Comparison of ENCODE assay signal across 21 cellular contexts in genomic region chr5:87389635-87390034, GRCh38. TPM values are rescaled to one million over a fixed set of nuclear protein-coding genes. Genes with fewer than 3 reads are reported as not detected.
A peak's percentile ranks its signal among the peaks of the same experiment; 100 is the strongest.
DNase-seq lines count a peak whose midpoint lies in the region; ATAC-seq and TF ChIP-seq lines count a peak whose summit lies in the region.
"Had no signal": no experiment of that assay in that cellular context is flagged by ENCODE, and none has a peak within 500 bp of the region (broad histone marks: within the 10 kb centered on the region; RNA-seq: fewer than 3 reads in every experiment).

No MANE protein-coding gene starts in this region.

- H3F3A ChIP-seq in MM.1S (ENCODE audit: insufficient read depth, low read length): peaks cover 19% of the 10 kb centered on the region

- H3K4me3 ChIP-seq in MM.1S (ENCODE audit: low read length): no peak overlapping the region
- H3K4me3 ChIP-seq in Caco-2 (ENCODE audit: low read depth, low read length): no peak overlapping the region
- H3K4me3 ChIP-seq: MG63, tibial nerve had no signal

- peak; percentile 34 for ATAC-seq in left lobe of liver
- ATAC-seq in CD4-positive, alpha-beta T cell (ENCODE audit: poor library complexity): no peak

- H3K27me3 ChIP-seq in MM.1S (replicated peaks; ENCODE audit: insufficient read depth, low read length): no peaks in the 10 kb centered on the region
- no peaks in the 10 kb centered on the region for H3K27me3 ChIP-seq in Caco-2 (replicated peaks; ENCODE audit: control insufficient read depth, insufficient read depth, low read length)
- no peaks in the 10 kb centered on the region for H3K27me3 ChIP-seq in CD4-positive, alpha-beta T cell (ENCODE audit: control insufficient read depth, insufficient read depth, low read length)
- H3K27me3 ChIP-seq: MG63, tibial nerve had no signal

- peaks cover 45% of the 10 kb centered on the region for H3K36me3 ChIP-seq in MM.1S (replicated peaks; ENCODE audit: insufficient read depth, low read length)
- H3K36me3 ChIP-seq in Caco-2 (ENCODE audit: control insufficient read depth, insufficient read depth, low read length): no peaks in the 10 kb centered on the region; the same call in 1 of the 2 replicates

- H2AFZ ChIP-seq in MM.1S (ENCODE audit: low read length): no peak overlapping the region

- H3K4me1 Mint-ChIP-seq in Calu3 (ENCODE audit: low read depth, unreplicated experiment) (peaks cover 53% of the 10 kb centered on the region), Caco-2 (ENCODE audit: low read depth, unreplicated experiment) (peaks cover 6% of the 10 kb centered on the region)
- H3K4me1 Mint-ChIP-seq in CD4-positive, alpha-beta T cell (ENCODE audit: low read depth): peaks cover 24% of the 10 kb centered on the region
- H3K4me1 Mint-ChIP-seq: nephron progenitor cell had no signal

- H3K27ac Mint-ChIP-seq in Calu3 (ENCODE audit: unreplicated experiment) (peak overlapping the region; percentile 45), Caco-2 (ENCODE audit: unreplicated experiment) (no peak overlapping the region)
- H3K27ac Mint-ChIP-seq in CD4-positive, alpha-beta T cell: no peak overlapping the region

- H4K20me1 ChIP-seq in MM.1S (ENCODE audit: insufficient read depth, low read length): peaks cover 7% of the 10 kb centered on the region; the same call in 1 of the 2 replicates

- H3K4me2 ChIP-seq in MM.1S (ENCODE audit: low read depth, low read length): peak overlapping the region; percentile 21; the same call in 1 of the 2 replicates

- BruUV-seq in Calu3 (replicated peaks; lab: Mats Ljungman, UMichigan): no TSS peak
- no TSS peak for BruUV-seq in Caco-2 (replicated peaks; lab: Mats Ljungman, UMichigan)

- POLR2A ChIA-PET in Caco-2 (lab: Charles Lee): no interaction called here
- POLR2A ChIA-PET in CD4-positive, alpha-beta T cell (lab: Charles Lee): interaction anchor here (0.8 kb wide), 1 partner anchor 23 kb away, joined by 3 read pairs; the partner anchor contains the start of gene CCNH

- H3K9me2 ChIP-seq in MM.1S (replicated peaks; ENCODE audit: insufficient read depth, low read length): no peaks in the 10 kb centered on the region

- intact Hi-C loops in Calu3 (cut with micrococcal nuclease; ENCODE audit: unreplicated experiment) (no loop called here), Caco-2 (cut with micrococcal nuclease; ENCODE audit: unreplicated experiment) (loop anchor here (5.0 kb wide), 1 partner anchor 122 kb away; the partner anchor contains the start of gene RASA1)
- intact Hi-C loops in CD4-positive, alpha-beta T cell (cut with DNase I, micrococcal nuclease): loop anchor here in 1 of 2 experiments (5.0 to 10.0 kb wide), 3 partner anchors 47 to 315 kb away; partner anchors contain the start of gene RASA1

- H3K36me3 Mint-ChIP-seq in Calu3 (ENCODE audit: insufficient read depth, unreplicated experiment): peaks cover 89% of the 10 kb centered on the region
- H3K36me3 Mint-ChIP-seq in Caco-2 (ENCODE audit: insufficient read depth, unreplicated experiment): peaks cover 59% of the 10 kb centered on the region
- H3K36me3 Mint-ChIP-seq in CD4-positive, alpha-beta T cell (ENCODE audit: low read depth): peaks cover 91% of the 10 kb centered on the region

- H3K4me1 ChIP-seq in MM.1S (ENCODE audit: low read length) (peaks cover 27% of the 10 kb centered on the region), Caco-2 (peaks cover 22% of the 10 kb centered on the region)

- H3K79me2 ChIP-seq in MM.1S (ENCODE audit: low read length): peaks cover 54% of the 10 kb centered on the region

- H3K4me3 Mint-ChIP-seq in Calu3 (ENCODE audit: low read depth, unreplicated experiment) (no peak overlapping the region), Caco-2 (ENCODE audit: unreplicated experiment) (no peak overlapping the region)
- no peak overlapping the region for H3K4me3 Mint-ChIP-seq in CD4-positive, alpha-beta T cell
- H3K4me3 Mint-ChIP-seq: CD14-positive monocyte, nephron progenitor cell had no signal

- H3K9me3 Mint-ChIP-seq in Calu3 (ENCODE audit: low read depth, unreplicated experiment) (no peaks in the 10 kb centered on the region), Caco-2 (ENCODE audit: unreplicated experiment) (no peaks in the 10 kb centered on the region)
- H3K9me3 Mint-ChIP-seq in CD4-positive, alpha-beta T cell: no peaks in the 10 kb centered on the region
- H3K9me3 Mint-ChIP-seq: CD14-positive monocyte, nephron progenitor cell had no signal

- peak overlapping the region; percentile 49; the same call in 1 of the 2 replicates for H3K27ac ChIP-seq in MM.1S (ENCODE audit: low read length)
- H3K27ac ChIP-seq in CD4-positive, alpha-beta T cell (ENCODE audit: low read depth, low read length): no peak overlapping the region
- H3K27ac ChIP-seq: 22Rv1, tibial nerve had no signal

- H3K9me3 ChIP-seq in MM.1S (replicated peaks; ENCODE audit: insufficient read depth, low read length) (no peaks in the 10 kb centered on the region), Caco-2 (no peaks in the 10 kb centered on the region)
- no peaks in the 10 kb centered on the region for H3K9me3 ChIP-seq in CD4-positive, alpha-beta T cell (ENCODE audit: control insufficient read depth, low read length)
- H3K9me3 ChIP-seq: MG63, tibial nerve had no signal

- H3K27me3 Mint-ChIP-seq in Calu3 (ENCODE audit: unreplicated experiment): no peaks in the 10 kb centered on the region
- H3K27me3 Mint-ChIP-seq in Caco-2 (ENCODE audit: insufficient read depth, unreplicated experiment): no peaks in the 10 kb centered on the region
- no peaks in the 10 kb centered on the region for H3K27me3 Mint-ChIP-seq in CD4-positive, alpha-beta T cell

- no peak overlapping the region for H3K9ac ChIP-seq in MM.1S (ENCODE audit: low read length)

- CTCF ChIA-PET in Calu3 (lab: Charles Lee) (interaction anchor here (0.9 kb wide), 1 partner anchor 22 kb away, joined by 3 read pairs; no protein-coding TSS in a partner anchor), Caco-2 (lab: Charles Lee) (no interaction called here)
- CTCF ChIA-PET in CD4-positive, alpha-beta T cell (lab: Charles Lee): no interaction called here

- DNase-seq in DMS53 (lab: John Stamatoyannopoulos, UW) (peak; percentile 4), DMS53 treated with DMSO at 0.1 percent for 48 hours (lab: John Stamatoyannopoulos, UW; ENCODE audit: unreplicated experiment) (no peak), Calu3 (no peak), MM.1S (no peak), left lobe of liver (ENCODE audit: low spot score) (no peak), Caco-2 (no peak), midbrain (lab: John Stamatoyannopoulos, UW) (no peak)
- DNase-seq in CD4-positive, alpha-beta T cell: no peak
- DNase-seq: activated CD4-positive, CD25-positive, alpha-beta regulatory T cell; caudate nucleus; DMS79 treated with DMSO at 0.1 percent for 48 hours; MG63; NCI-H187; NCI-H510A treated with DMSO at 0.1 percent for 48 hours; nephron progenitor cell; SHP77; stimulated activated CD4-positive, alpha-beta T cell treated with anti-CD3 and anti-CD28 coated beads, Interleukin-12 subunit alpha, Interleukin-12 subunit beta, amount 100 ng/mL, for 4 hours; stimulated activated naive CD4-positive, alpha-beta T cell had no signal

- no peak for TF ChIP-seq CTCF in Calu3 (IDR thresholded peaks at IDR 0.05; ENCODE audit: unreplicated experiment)
- TF ChIP-seq CTCF in MM.1S (IDR thresholded peaks at IDR 0.05; ENCODE audit: low read length): no peak
- TF ChIP-seq CTCF in Caco-2 (IDR thresholded peaks at IDR 0.05; ENCODE audit: insufficient read depth in 1 of 2, low read depth in 1 of 2, low read length in 1 of 2, severe bottlenecking in 1 of 2, unreplicated experiment in 1 of 2): no peak
- no peak for TF ChIP-seq CTCF in CD4-positive, alpha-beta T cell (IDR thresholded peaks at IDR 0.05)

RNA-seq across cellular contexts. Expression of gene CCNH, which starts 23.1 kb away (rescaled TPM):
- total RNA-seq in Calu3 (2022) (48.2 and 50.1 TPM in 2 replicates), left lobe of liver (19.2 TPM), Caco-2 (2022) (39.4 and 39.6 TPM in 2 replicates)
- total RNA-seq in CD4-positive, alpha-beta T cell: 100 to 1,000 TPM; 309 to 311 TPM
